1 cellular context compared by ENCODE assay signal in genomic region chr17:21098934-21099687, GRCh38.
TF ChIP-seq lines count a peak whose summit lies in the region.

No MANE protein-coding gene starts in this region.

TF ChIP-seq in Ishikawa, 13 proteins besides CTCF, POLR2A, EP300 and RAD21 (continued from another document):
- no peak for TF ChIP-seq REST (IDR thresholded peaks at IDR 0.05; ENCODE audit: low read depth)
- TF ChIP-seq TEAD4 (IDR thresholded peaks at IDR 0.05), result no peak
- no peak for TF ChIP-seq ZBTB7A (IDR thresholded peaks at IDR 0.05; ENCODE audit: low read depth)
- no peak for TF ChIP-seq NFIC (IDR thresholded peaks at IDR 0.05)
- peak; percentile 59; the same call in 1 of the 2 replicates for TF ChIP-seq FOXM1 (IDR thresholded peaks at IDR 0.05; ENCODE audit: borderline replicate concordance, low read depth)
